In genomic region chr15:45199136-45199810, GRCh38 we compare ENCODE assay signal across 9 cellular contexts. TPM values are rescaled to one million over a fixed set of nuclear protein-coding genes. Genes with fewer than 3 reads are reported as not detected.
DNase-seq lines count a peak whose midpoint lies in the region; ATAC-seq and TF ChIP-seq lines count a peak whose summit lies in the region.
"Had no signal": no experiment of that assay in that cellular context is flagged by ENCODE, and none has a peak within 500 bp of the region (broad histone marks: within the 10 kb centered on the region; RNA-seq: fewer than 3 reads in every experiment).

No MANE protein-coding gene starts in this region.

- H3K4me3 ChIP-seq in iPS-18c (ENCODE audit: insufficient read depth, low read depth, low read length) (peak overlapping the region; percentile 79), spleen (peak overlapping the region; percentile 45 to 82 (median 66))

- intact Hi-C loops in spleen (cut with DNase I; ENCODE audit: low total_unique reads): no loop called here

- no peaks in the 10 kb centered on the region for H3K9me3 Mint-ChIP-seq in activated naive CD8-positive, alpha-beta T cell treated with anti-CD3 and anti-CD28 coated beads, Interleukin-2, amount 50 U/mL, for 24 hours
- H3K9me3 Mint-ChIP-seq: nephron had no signal

- no peaks in the 10 kb centered on the region for H3K27me3 Mint-ChIP-seq in activated naive CD8-positive, alpha-beta T cell treated with anti-CD3 and anti-CD28 coated beads, Interleukin-2, amount 50 U/mL, for 24 hours

- ATAC-seq in HG02870 (IDR thresholded peaks at IDR 0.05; ENCODE audit: unreplicated experiment): peak; percentile 9
- ATAC-seq in activated naive CD8-positive, alpha-beta T cell treated with anti-CD3 and anti-CD28 coated beads, Interleukin-2, amount 50 U/mL, for 24 hours: no peak

- H3K27ac Mint-ChIP-seq in activated naive CD8-positive, alpha-beta T cell treated with anti-CD3 and anti-CD28 coated beads, Interleukin-2, amount 50 U/mL, for 24 hours: no peak overlapping the region
- H3K27ac Mint-ChIP-seq: nephron had no signal

- peaks cover 3% of the 10 kb centered on the region for H3K36me3 Mint-ChIP-seq in activated naive CD8-positive, alpha-beta T cell treated with anti-CD3 and anti-CD28 coated beads, Interleukin-2, amount 50 U/mL, for 24 hours (ENCODE audit: low read depth)

- TF ChIP-seq CTCF in spleen (IDR thresholded peaks at IDR 0.05 in 8 of 11, conservative IDR thresholded peaks at IDR 0.05 in 3 of 11): no peak

- H3K27ac ChIP-seq in spleen: peak overlapping the region; percentile 85 to 99 (median 96)

- H3K27me3 ChIP-seq in spleen (replicated peaks in 1 of 7): no peaks in the 10 kb centered on the region

- no peak for TF ChIP-seq POLR2A in spleen (IDR thresholded peaks at IDR 0.05)

- 0 to 1% (median 1%) methylated on average over 25 of the region's 25 CpGs for WGBS in spleen, 5 donors

- H3K36me3 ChIP-seq in spleen: no peaks in the 10 kb centered on the region

- no peak overlapping the region for H3K4me3 Mint-ChIP-seq in activated naive CD8-positive, alpha-beta T cell treated with anti-CD3 and anti-CD28 coated beads, Interleukin-2, amount 50 U/mL, for 24 hours
- H3K4me3 Mint-ChIP-seq: nephron had no signal

- no peaks in the 10 kb centered on the region for H3K9me3 ChIP-seq in iPS-18c (ENCODE audit: control insufficient read depth, insufficient read depth, low read length)
- H3K9me3 ChIP-seq in spleen: no peaks in the 10 kb centered on the region

- H3K4me1 Mint-ChIP-seq in activated naive CD8-positive, alpha-beta T cell treated with anti-CD3 and anti-CD28 coated beads, Interleukin-2, amount 50 U/mL, for 24 hours: peaks cover 19% of the 10 kb centered on the region
- H3K4me1 Mint-ChIP-seq: nephron had no signal

- peak; percentile 73 for DNase-seq in activated CD8-positive, alpha-beta memory T cell treated with anti-CD3 and anti-CD28 coated beads, Interleukin-2, amount 50 U/mL, for 48 hours
- no peak for DNase-seq in activated CD8-positive, alpha-beta memory T cell treated with anti-CD3 and anti-CD28 coated beads for 24 hours
- DNase-seq in NCI-H345 (lab: John Stamatoyannopoulos, UW) (peak; percentile 50), spleen (no peak)
- DNase-seq in activated naive CD8-positive, alpha-beta T cell treated with anti-CD3 and anti-CD28 coated beads, Interleukin-2, amount 50 U/mL, for 24 hours: peak; percentile 43
- no peak for DNase-seq in NK-92 treated with Interleukin-12 subunit alpha and Interleukin-12 subunit beta, amount 100 ng/mL, for 24 hours (lab: John Stamatoyannopoulos, UW)

- H3K4me1 ChIP-seq in spleen: peaks cover 0 to 44% (median 16%) of the 10 kb centered on the region in 6 donors

RNA-seq across cellular contexts. Expression of gene SHF, which starts 11.5 kb away (rescaled TPM):
- total RNA-seq in spleen: 1 to 10 TPM; 5.1 to 8.8 (median 5.8) TPM
- 1 to 10 TPM; 1.9 to 4.3 (median 2.4) TPM for polyA plus RNA-seq in spleen

RNA-seq across cellular contexts. Expression of gene SLC28A2, which starts 52.8 kb away (rescaled TPM):
- total RNA-seq in spleen: not detected
- not detected for polyA plus RNA-seq in spleen

Comparison
In these comparisons a context has a peak if more than half of its experiments do, and no peak if none do; other contexts are left out.
1. DNase-seq: peak in activated CD8-positive, alpha-beta memory T cell treated with anti-CD3 and anti-CD28 coated beads, Interleukin-2, amount 50 U/mL, for 48 hours (single experiment), NCI-H345 (single experiment) and activated naive CD8-positive, alpha-beta T cell treated with anti-CD3 and anti-CD28 coated beads, Interleukin-2, amount 50 U/mL, for 24 hours (single experiment); none in activated CD8-positive, alpha-beta memory T cell treated with anti-CD3 and anti-CD28 coated beads for 24 hours (single experiment), spleen (single experiment) and NK-92 treated with Interleukin-12 subunit alpha and Interleukin-12 subunit beta, amount 100 ng/mL, for 24 hours (single experiment).